In the genomic region with DNA sequence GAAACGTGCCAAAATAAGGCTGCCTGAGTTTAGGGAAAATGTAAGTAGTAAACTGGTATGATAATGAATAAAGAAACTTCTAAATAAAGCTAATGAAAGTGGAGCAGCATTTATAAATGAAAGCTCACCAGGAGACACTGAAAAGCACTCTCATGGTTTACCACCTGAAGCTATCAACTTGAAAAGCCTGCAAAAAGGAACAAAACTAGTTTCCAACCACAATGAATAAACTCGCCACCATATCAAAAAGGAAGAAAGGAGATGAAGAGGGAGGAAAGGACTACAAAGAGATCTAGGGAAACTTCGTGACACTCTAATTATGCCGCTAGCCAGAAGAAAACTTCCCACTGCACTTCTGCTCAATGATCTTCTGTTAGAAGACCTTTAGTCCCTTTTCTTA, we compare ENCODE assay signal across 15 cellular contexts.
DNase-seq lines count a peak whose midpoint lies in the region; ATAC-seq and TF ChIP-seq lines count a peak whose summit lies in the region.
"Had no signal": no experiment of that assay in that cellular context is flagged by ENCODE, and none has a peak within 500 bp of the region (broad histone marks: within the 10 kb centered on the region; RNA-seq: fewer than 3 reads in every experiment).

No MANE protein-coding gene starts in this region.

- peaks cover 54 to 55% of the 10 kb centered on the region in 2 donors for H3K4me1 Mint-ChIP-seq in natural killer cell treated with Interleukin-12 subunit alpha and Interleukin-12 subunit beta and Interleukin-15 and Interleukin-18, amount 100 ng/mL, for 72 hours (ENCODE audit: low read depth in 2 of 2)
- H3K4me1 Mint-ChIP-seq in natural killer cell (peaks cover 71 to 80% of the 10 kb centered on the region in 2 donors), T-helper 17 cell (peaks cover 56% of the 10 kb centered on the region), immature natural killer cell (peaks cover 59 to 90% of the 10 kb centered on the region in 2 donors)

- no peak for ATAC-seq in natural killer cell treated with Interleukin-12 subunit alpha and Interleukin-12 subunit beta and Interleukin-15 and Interleukin-18, amount 100 ng/mL, for 72 hours
- no peak for ATAC-seq in natural killer cell
- ATAC-seq in T-helper 17 cell, result no peak
- no peak for ATAC-seq in HG02759 (IDR thresholded peaks at IDR 0.05; ENCODE audit: unreplicated experiment)
- ATAC-seq in HG03095 (IDR thresholded peaks at IDR 0.05; ENCODE audit: unreplicated experiment), result no peak

- H3K27me3 Mint-ChIP-seq in natural killer cell treated with Interleukin-12 subunit alpha and Interleukin-12 subunit beta and Interleukin-15 and Interleukin-18, amount 100 ng/mL, for 72 hours, result no peaks in the 10 kb centered on the region
- H3K27me3 Mint-ChIP-seq in natural killer cell (ENCODE audit: low read depth in 2 of 2), result no peaks in the 10 kb centered on the region
- no peaks in the 10 kb centered on the region for H3K27me3 Mint-ChIP-seq in T-helper 17 cell
- peaks cover 0 to 2% (median 0%) of the 10 kb centered on the region in 3 donors for H3K27me3 Mint-ChIP-seq in immature natural killer cell (ENCODE audit: low read depth in 3 of 3)

- intact Hi-C loops in natural killer cell (cut with micrococcal nuclease), result no loop called here

- TF ChIP-seq CTCF in natural killer cell (IDR thresholded peaks at IDR 0.05), result no peak

- peak overlapping the region in 1 of 2 donors; percentile 69 for H3K27ac Mint-ChIP-seq in natural killer cell treated with Interleukin-12 subunit alpha and Interleukin-12 subunit beta and Interleukin-15 and Interleukin-18, amount 100 ng/mL, for 72 hours
- H3K27ac Mint-ChIP-seq in natural killer cell, result peak overlapping the region in 1 of 2 donors; percentile 6
- H3K27ac Mint-ChIP-seq in T-helper 17 cell, result peak overlapping the region; percentile 80
- peak overlapping the region in 1 of 6 donors; percentile 0 for H3K27ac Mint-ChIP-seq in immature natural killer cell

- DNase-seq in natural killer cell treated with Interleukin-12 subunit alpha and Interleukin-12 subunit beta and Interleukin-15 and Interleukin-18, amount 100 ng/mL, for 72 hours (ENCODE audit: low spot score), result no peak
- DNase-seq in natural killer cell (no peak), T-helper 17 cell (no peak), immature natural killer cell (no peak)
- no peak for DNase-seq in stimulated activated naive CD4-positive, alpha-beta T cell treated with Interleukin-2 at 50 U/mL for 16 hours (lab: John Stamatoyannopoulos, UW)
- DNase-seq: activated effector memory CD4-positive, alpha-beta T cell treated with anti-CD3 and anti-CD28 coated beads, Interleukin-2, amount 50 U/mL, for 16 hours; Calu3; GOT3; NCI-H1417; NCI-H69; SHP77 treated with DMSO at 0.1 percent for 48 hours; thyroid gland had no signal

- no peaks in the 10 kb centered on the region for H3K9me3 ChIP-seq in T-helper 17 cell (ENCODE audit: control insufficient read depth, low read length, poor library complexity, severe bottlenecking)
- H3K9me3 ChIP-seq: right atrium auricular region, thyroid gland had no signal

- peak overlapping the region; percentile 8 for H3K4me3 Mint-ChIP-seq in natural killer cell treated with Interleukin-12 subunit alpha and Interleukin-12 subunit beta and Interleukin-15 and Interleukin-18, amount 100 ng/mL, for 72 hours
- H3K4me3 Mint-ChIP-seq in natural killer cell (no peak overlapping the region), T-helper 17 cell (peak overlapping the region; percentile 63), immature natural killer cell (peak overlapping the region; percentile 0 to 61 (median 11))

- H3K9me3 Mint-ChIP-seq in natural killer cell treated with Interleukin-12 subunit alpha and Interleukin-12 subunit beta and Interleukin-15 and Interleukin-18, amount 100 ng/mL, for 72 hours, result no peaks in the 10 kb centered on the region
- no peaks in the 10 kb centered on the region for H3K9me3 Mint-ChIP-seq in natural killer cell
- H3K9me3 Mint-ChIP-seq in immature natural killer cell, result no peaks in the 10 kb centered on the region

- H3K36me3 Mint-ChIP-seq in natural killer cell treated with Interleukin-12 subunit alpha and Interleukin-12 subunit beta and Interleukin-15 and Interleukin-18, amount 100 ng/mL, for 72 hours, result no peaks in the 10 kb centered on the region
- no peaks in the 10 kb centered on the region for H3K36me3 Mint-ChIP-seq in natural killer cell
- no peaks in the 10 kb centered on the region for H3K36me3 Mint-ChIP-seq in T-helper 17 cell (ENCODE audit: low read depth)
- H3K36me3 Mint-ChIP-seq in immature natural killer cell, result no peaks in the 10 kb centered on the region
